Comparison of ENCODE assay signal across 8 cellular contexts in genomic region chr20:45469336-45470261, GRCh38. TPM values are rescaled to one million over a fixed set of nuclear protein-coding genes. Genes with fewer than 3 reads are reported as not detected.
DNase-seq lines count a peak whose midpoint lies in the region; ATAC-seq and TF ChIP-seq lines count a peak whose summit lies in the region.

A gene with protein sequence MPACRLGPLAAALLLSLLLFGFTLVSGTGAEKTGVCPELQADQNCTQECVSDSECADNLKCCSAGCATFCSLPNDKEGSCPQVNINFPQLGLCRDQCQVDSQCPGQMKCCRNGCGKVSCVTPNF (plus strand): TSS chr20:45469753. CDS start chr20:45469782, 29 bp downstream.

- TF ChIP-seq CTCF in epithelial cell of esophagus (IDR thresholded peaks at IDR 0.05; ENCODE audit: insufficient read depth, low read depth, low read length, missing control alignments) (no peak), natural killer cell (IDR thresholded peaks at IDR 0.05) (no peak)

- H3K4me3 Mint-ChIP-seq in natural killer cell = peak within 1 kb of the TSS; percentile 35

- H3K27ac Mint-ChIP-seq in natural killer cell = no peak within 1 kb of the TSS

- peaks cover 0 to 7% of the 10 kb centered on the region in 2 donors for H3K4me1 Mint-ChIP-seq in natural killer cell

- ATAC-seq in natural killer cell (peak in 1 of 3 donors; percentile 20), HG02759 (IDR thresholded peaks at IDR 0.05; ENCODE audit: unreplicated experiment) (no peak), HG03025 (IDR thresholded peaks at IDR 0.05; ENCODE audit: low FRiP score, unreplicated experiment) (no peak)

- DNase-seq in DMS79 treated with DMSO at 0.1 percent for 48 hours (lab: John Stamatoyannopoulos, UW) (peak; percentile 23), DMS79 (lab: John Stamatoyannopoulos, UW) (no peak), NCI-H526 (lab: John Stamatoyannopoulos, UW) (peak; percentile 57 to 84), epithelial cell of esophagus (ENCODE audit: low read depth) (no peak), natural killer cell (no peak)
- no peak for DNase-seq in effector CD4-positive, alpha-beta T cell

- H3K27me3 Mint-ChIP-seq in natural killer cell (ENCODE audit: low read depth in 2 of 2) = peaks cover 38 to 39% of the 10 kb centered on the region in 2 donors

- H3K4me3 ChIP-seq in epithelial cell of esophagus (ENCODE audit: low read length) = peak within 1 kb of the TSS; percentile 11

- H3K36me3 Mint-ChIP-seq in natural killer cell = no peaks in the 10 kb centered on the region

- H3K9me3 Mint-ChIP-seq in natural killer cell = no peaks in the 10 kb centered on the region

- intact Hi-C loops in natural killer cell (cut with micrococcal nuclease) = no loop called here

RNA-seq across cellular contexts. Expression of the gene that starts here (rescaled TPM):
- not detected for total RNA-seq in natural killer cell

Comparison
In these comparisons a context has a peak if more than half of its experiments do, and no peak if none do; other contexts are left out.
1. DNase-seq: peak in DMS79 treated with DMSO at 0.1 percent for 48 hours (single experiment) and NCI-H526 (2 of 2); none in DMS79 (single experiment), epithelial cell of esophagus (single experiment), natural killer cell (single experiment) and effector CD4-positive, alpha-beta T cell (single experiment).